In the genomic region with DNA sequence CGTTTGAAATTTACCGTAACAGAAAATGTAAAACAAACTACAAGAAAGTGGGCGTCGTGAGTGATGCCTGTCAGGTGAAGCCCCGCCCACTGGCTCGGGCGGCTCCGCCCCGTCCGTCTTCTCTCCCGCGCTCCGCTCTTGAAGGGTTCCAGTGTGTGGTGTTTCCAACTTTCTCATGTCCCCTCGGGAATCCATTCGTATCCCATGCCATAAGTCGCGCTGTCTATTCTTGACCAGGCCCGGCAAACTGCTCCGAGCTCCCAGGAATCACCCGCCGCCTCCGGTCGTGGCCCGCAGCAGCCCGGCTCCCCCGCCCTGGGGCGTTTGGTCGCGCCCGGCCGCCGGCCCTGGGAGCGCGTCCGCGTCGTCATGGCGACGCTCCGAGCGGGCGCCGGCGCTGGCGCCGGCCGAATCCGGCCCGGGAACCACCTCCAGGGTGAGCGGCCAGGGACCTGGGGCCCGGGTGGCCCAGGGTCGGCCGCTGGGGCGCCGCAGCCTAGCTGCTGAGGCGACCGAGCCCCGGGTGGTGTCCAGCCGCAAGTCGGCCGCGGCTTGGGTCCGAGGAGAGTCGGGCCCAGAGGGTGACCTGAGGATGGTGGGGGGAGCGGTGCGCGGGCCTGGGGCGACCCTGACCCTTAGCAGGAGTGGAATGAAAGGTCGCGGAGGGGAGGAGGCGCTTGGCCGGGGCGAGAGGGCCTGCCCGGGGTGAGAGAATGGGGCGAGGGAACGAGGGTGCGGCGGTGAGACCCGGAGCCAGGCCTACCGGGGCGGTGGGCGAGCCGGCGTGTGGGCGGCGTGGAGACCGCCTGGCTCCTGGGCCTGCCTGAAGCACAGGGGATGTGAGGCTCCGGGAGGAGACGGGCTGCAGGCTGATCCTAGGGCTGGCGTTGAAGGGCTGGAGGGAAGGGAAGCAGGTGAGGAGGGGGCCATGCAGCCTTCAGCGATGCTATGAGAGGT, we compare ENCODE assay signal across 8 cellular contexts. TPM values are rescaled to one million over a fixed set of nuclear protein-coding genes. Genes with fewer than 3 reads are reported as not detected.
A peak's percentile ranks its signal among the peaks of the same experiment; 100 is the strongest.
DNase-seq lines count a peak whose midpoint lies in the region; ATAC-seq lines count a peak whose summit lies in the region.

Gene CFAP221 (plus strand): TSS at position 375 of the 957 bp plus-strand sequence. CDS start 1,683 bp downstream, outside the sequence.

- no peaks in the 10 kb centered on the region for H3K9me3 Mint-ChIP-seq in activated naive CD4-positive, alpha-beta T cell treated with anti-CD3 and anti-CD28 coated beads, Interleukin-2, amount 10 ng/mL, durations not matched to agents 7 days and 5 days

- peaks cover 7% of the 10 kb centered on the region for H3K4me1 Mint-ChIP-seq in activated naive CD4-positive, alpha-beta T cell treated with anti-CD3 and anti-CD28 coated beads, Interleukin-2, amount 10 ng/mL, durations not matched to agents 7 days and 5 days

- H3K27ac Mint-ChIP-seq in activated naive CD4-positive, alpha-beta T cell treated with anti-CD3 and anti-CD28 coated beads, Interleukin-2, amount 10 ng/mL, durations not matched to agents 7 days and 5 days: no peak within 1 kb of the TSS

- H3K4me1 ChIP-seq in neuron (ENCODE audit: insufficient read depth, low read length) (peaks cover 25% of the 10 kb centered on the region), thymus (ENCODE audit: control insufficient read depth, insufficient read depth, low read length) (peaks cover 8% of the 10 kb centered on the region)

- H3K4me3 Mint-ChIP-seq in activated naive CD4-positive, alpha-beta T cell treated with anti-CD3 and anti-CD28 coated beads, Interleukin-2, amount 10 ng/mL, durations not matched to agents 7 days and 5 days: peak within 1 kb of the TSS; percentile 50

- peak within 1 kb of the TSS; percentile 86 for H2AFZ ChIP-seq in neuron (ENCODE audit: low read depth, low read length)

- H3K9me3 ChIP-seq in neuron (ENCODE audit: low read length) (peaks cover 2% of the 10 kb centered on the region), thymus (ENCODE audit: control insufficient read depth) (no peaks in the 10 kb centered on the region)

- DNase-seq in activated gamma-delta T cell treated with Interleukin-2 at 50 U/mL for 16 hours: peak; percentile 16
- DNase-seq in activated gamma-delta T cell (lab: John Stamatoyannopoulos, UW): no peak
- peak; percentile 60 for DNase-seq in NCI-H526 treated with DMSO at 0.1 percent for 48 hours (lab: John Stamatoyannopoulos, UW)
- peak; percentile 58 for DNase-seq in activated naive CD4-positive, alpha-beta T cell treated with anti-CD3 and anti-CD28 coated beads, Interleukin-2, amount 10 ng/mL, durations not matched to agents 7 days and 5 days
- DNase-seq in globus pallidus (ENCODE audit: low spot score): peak; percentile 53

- CTCF ChIA-PET in activated naive CD4-positive, alpha-beta T cell treated with anti-CD3 and anti-CD28 coated beads, Interleukin-2, amount 10 ng/mL, durations not matched to agents 7 days and 5 days (lab: Charles Lee): interaction anchor here (0.7 kb wide), 1 partner anchor 68 kb away, joined by 3 read pairs; no protein-coding TSS in a partner anchor

- peaks cover 63% of the 10 kb centered on the region for H3K27me3 Mint-ChIP-seq in activated naive CD4-positive, alpha-beta T cell treated with anti-CD3 and anti-CD28 coated beads, Interleukin-2, amount 10 ng/mL, durations not matched to agents 7 days and 5 days

- 7% methylated on average over 91 of the region's 91 CpGs for WGBS in thymus

- H3K36me3 ChIP-seq in neuron (ENCODE audit: insufficient read depth, low read length) (peaks cover 14% of the 10 kb centered on the region), thymus (ENCODE audit: control insufficient read depth, insufficient read depth) (no peaks in the 10 kb centered on the region)

- H3K27me3 ChIP-seq in neuron (ENCODE audit: insufficient read depth, low read length) (no peaks in the 10 kb centered on the region), thymus (ENCODE audit: control insufficient read depth, insufficient read depth) (peaks cover 23% of the 10 kb centered on the region)

- H3K27ac ChIP-seq in thymus (ENCODE audit: low read depth): no peak within 1 kb of the TSS

- ATAC-seq in HG03139 (IDR thresholded peaks at IDR 0.05; ENCODE audit: unreplicated experiment): peak; percentile 72

- H3K36me3 Mint-ChIP-seq in activated naive CD4-positive, alpha-beta T cell treated with anti-CD3 and anti-CD28 coated beads, Interleukin-2, amount 10 ng/mL, durations not matched to agents 7 days and 5 days: no peaks in the 10 kb centered on the region

- H3K4me3 ChIP-seq in neuron (ENCODE audit: low read length) (peak within 1 kb of the TSS; percentile 79), thymus (ENCODE audit: low read length) (peak within 1 kb of the TSS; percentile 51)

RNA-seq across cellular contexts. Expression of gene CFAP221, which starts in this region (rescaled TPM):
- 0.41 TPM for polyA plus RNA-seq in thymus
